Comparison of ENCODE assay signal across 39 cellular contexts in genomic region chr5:160601045-160601444, GRCh38.
"Had no signal": no experiment of that assay in that cellular context is flagged by ENCODE, and none has a peak within 500 bp of the region (broad histone marks: within the 10 kb centered on the region; RNA-seq: fewer than 3 reads in every experiment).

No MANE protein-coding gene starts in this region.

- DNase-seq: activated effector memory CD4-positive, alpha-beta T cell treated with anti-CD3 and anti-CD28 coated beads, Interleukin-2, amount 50 U/mL, for 16 hours; activated effector memory CD4-positive, alpha-beta T cell treated with Interleukin-2 at 50 U/mL for 16 hours; activated gamma-delta T cell; activated gamma-delta T cell treated with Interleukin-2 at 50 U/mL for 16 hours; activated naive CD4-positive, alpha-beta T cell; activated naive CD4-positive, alpha-beta T cell treated with anti-CD3 and anti-CD28 coated beads for 36 hours; activated naive CD4-positive, alpha-beta T cell treated with anti-CD3 and anti-CD28 coated beads, Interleukin-2, amount 10 ng/mL, durations not matched to agents 7 days and 5 days; activated naive CD4-positive, alpha-beta T cell treated with anti-CD3 and anti-CD28 coated beads, Interleukin-2, amount 50 U/mL, for 16 hours; activated naive CD4-positive, alpha-beta T cell treated with Interleukin-2 at 50 U/mL for 16 hours; activated naive CD8-positive, alpha-beta T cell treated with anti-CD3 and anti-CD28 coated beads for 36 hours; activated naive CD8-positive, alpha-beta T cell treated with anti-CD3 and anti-CD28 coated beads, Interleukin-2, amount 10 ng/mL, durations not matched to agents 7 days and 5 days; activated naive CD8-positive, alpha-beta T cell treated with anti-CD3 and anti-CD28 coated beads, Interleukin-2, amount 50 U/mL, for 24 hours; activated T-cell treated with anti-CD3 and anti-CD28 coated beads for 4 hours; activated T-cell treated with anti-CD3 and anti-CD28 coated beads, Interleukin-2, amount 50 U/mL, for 1 hour; activated T-cell treated with anti-CD3 and anti-CD28 coated beads, Interleukin-2, amount 50 U/mL, for 4 hours; activated T-cell treated with anti-CD3 and anti-CD28 coated beads, Interleukin-2, amount 50 U/mL, for 48 hours; activated T-cell treated with anti-CD3 and anti-CD28 coated beads, Interleukin-2, amount 50 U/mL, for 72 hours; adrenal gland; amygdala; anterior cingulate cortex; aorta; body of pancreas; brain microvascular endothelial cell; caudate nucleus; central memory CD4-positive, alpha-beta T cell; cerebellar nuclear complex had no signal

- H3K4me1 ChIP-seq: adrenal gland, ascending aorta, body of pancreas, breast epithelium had no signal

- H3K36me3 ChIP-seq: adrenal gland, ascending aorta, brain microvascular endothelial cell, breast epithelium, cardiac muscle cell had no signal

- H3K27me3 ChIP-seq: adrenal gland, ascending aorta, body of pancreas, brain microvascular endothelial cell, breast epithelium had no signal

- H3K27ac ChIP-seq: adrenal gland, ascending aorta, body of pancreas, brain microvascular endothelial cell, breast epithelium, cardiac muscle cell had no signal

- FAIRE-seq: astrocyte, bronchial epithelial cell had no signal

- H3K36me3 Mint-ChIP-seq: activated naive CD4-positive, alpha-beta T cell treated with anti-CD3 and anti-CD28 coated beads, Interleukin-2, amount 10 ng/mL, durations not matched to agents 7 days and 5 days; activated naive CD4-positive, alpha-beta T cell treated with anti-CD3 and anti-CD28 coated beads, Interleukin-2, amount 50 U/mL, for 24 hours; activated naive CD4-positive, alpha-beta T cell treated with anti-CD3 and anti-CD28 coated beads, Interleukin-2, amount 50 U/mL, for 72 hours; activated naive CD8-positive, alpha-beta T cell; activated naive CD8-positive, alpha-beta T cell treated with anti-CD3 and anti-CD28 coated beads for 36 hours; activated naive CD8-positive, alpha-beta T cell treated with anti-CD3 and anti-CD28 coated beads, Interleukin-2, amount 10 ng/mL, durations not matched to agents 7 days and 5 days; brain had no signal

- H3K4me3 Mint-ChIP-seq: activated naive CD4-positive, alpha-beta T cell treated with anti-CD3 and anti-CD28 coated beads for 36 hours; activated naive CD4-positive, alpha-beta T cell treated with anti-CD3 and anti-CD28 coated beads, Interleukin-2, amount 10 ng/mL, durations not matched to agents 7 days and 5 days; activated naive CD4-positive, alpha-beta T cell treated with anti-CD3 and anti-CD28 coated beads, Interleukin-2, amount 50 U/mL, for 24 hours; activated naive CD8-positive, alpha-beta T cell; activated naive CD8-positive, alpha-beta T cell treated with anti-CD3 and anti-CD28 coated beads for 36 hours; activated naive CD8-positive, alpha-beta T cell treated with anti-CD3 and anti-CD28 coated beads, Interleukin-2, amount 10 ng/mL, durations not matched to agents 7 days and 5 days; activated naive CD8-positive, alpha-beta T cell treated with anti-CD3 and anti-CD28 coated beads, Interleukin-2, amount 50 U/mL, for 24 hours; activated T-cell treated with anti-CD3 and anti-CD28 coated beads, Interleukin-2, amount 50 U/mL, for 4 hours; activated T-cell treated with anti-CD3 and anti-CD28 coated beads, Interleukin-2, amount 50 U/mL, for 72 hours; activated T-helper 1 cell treated with anti-CD3 and anti-CD28 coated beads, Interleukin-12 subunit alpha, Interleukin-12 subunit beta, Interleukin-2, Interleukin-4 antibody, amounts not matched to agents 30 ng/mL and 10 ng/mL and 1 ng/mL, durations not matched to agents 14 hours and 24 hours and 36 hours; activated T-helper 17 cell treated with anti-CD3 and anti-CD28 coated beads, Interleukin-2, amount 50 U/mL, for 72 hours; brain; central memory CD8-positive, alpha-beta T cell had no signal

- H3K27me3 Mint-ChIP-seq: activated naive CD4-positive, alpha-beta T cell treated with anti-CD3 and anti-CD28 coated beads, Interleukin-2, amount 10 ng/mL, durations not matched to agents 7 days and 5 days; activated naive CD4-positive, alpha-beta T cell treated with anti-CD3 and anti-CD28 coated beads, Interleukin-2, amount 50 U/mL, for 24 hours; activated naive CD8-positive, alpha-beta T cell; activated naive CD8-positive, alpha-beta T cell treated with anti-CD3 and anti-CD28 coated beads for 36 hours; activated naive CD8-positive, alpha-beta T cell treated with anti-CD3 and anti-CD28 coated beads, Interleukin-2, amount 10 ng/mL, durations not matched to agents 7 days and 5 days; activated naive CD8-positive, alpha-beta T cell treated with anti-CD3 and anti-CD28 coated beads, Interleukin-2, amount 50 U/mL, for 24 hours; activated T-helper 17 cell treated with anti-CD3 and anti-CD28 coated beads, Interleukin-2, amount 50 U/mL, for 72 hours; brain; central memory CD8-positive, alpha-beta T cell had no signal

- ATAC-seq: activated naive CD4-positive, alpha-beta T cell treated with anti-CD3 and anti-CD28 coated beads, Interleukin-2, amount 50 U/mL, for 72 hours; activated naive CD8-positive, alpha-beta T cell treated with anti-CD3 and anti-CD28 coated beads, Interleukin-2, amount 50 U/mL, for 24 hours; activated T-cell treated with anti-CD3 and anti-CD28 coated beads, Interleukin-2, amount 50 U/mL, for 4 hours; activated T-cell treated with anti-CD3 and anti-CD28 coated beads, Interleukin-2, amount 50 U/mL, for 72 hours; activated T-helper 17 cell treated with anti-CD3 and anti-CD28 coated beads, Interleukin-2, amount 50 U/mL, for 72 hours; body of pancreas had no signal

- H3K9me3 ChIP-seq: adrenal gland, ascending aorta, body of pancreas, breast epithelium had no signal

- H3K9me3 Mint-ChIP-seq: activated naive CD4-positive, alpha-beta T cell treated with anti-CD3 and anti-CD28 coated beads for 36 hours; activated naive CD4-positive, alpha-beta T cell treated with anti-CD3 and anti-CD28 coated beads, Interleukin-2, amount 50 U/mL, for 24 hours; activated naive CD4-positive, alpha-beta T cell treated with anti-CD3 and anti-CD28 coated beads, Interleukin-2, amount 50 U/mL, for 72 hours; activated naive CD8-positive, alpha-beta T cell treated with anti-CD3 and anti-CD28 coated beads for 36 hours; activated naive CD8-positive, alpha-beta T cell treated with anti-CD3 and anti-CD28 coated beads, Interleukin-2, amount 10 ng/mL, durations not matched to agents 7 days and 5 days; activated naive CD8-positive, alpha-beta T cell treated with anti-CD3 and anti-CD28 coated beads, Interleukin-2, amount 50 U/mL, for 24 hours; activated T-cell treated with anti-CD3 and anti-CD28 coated beads, Interleukin-2, amount 50 U/mL, for 4 hours; activated T-cell treated with anti-CD3 and anti-CD28 coated beads, Interleukin-2, amount 50 U/mL, for 72 hours; activated T-helper 1 cell treated with anti-CD3 and anti-CD28 coated beads, Interleukin-12 subunit alpha, Interleukin-12 subunit beta, Interleukin-2, Interleukin-4 antibody, amounts not matched to agents 30 ng/mL and 10 ng/mL and 1 ng/mL, durations not matched to agents 14 hours and 24 hours and 36 hours; activated T-helper 2 cell treated with anti-CD3 and anti-CD28 coated beads, Interferon-gamma antibody, Interleukin-2, Interleukin-4, amounts not matched to agents 10 μg/mL and 5 μg/mL and 100 μg/mL, durations not matched to agents 14 hours and 24 hours and 36 hours; central memory CD8-positive, alpha-beta T cell had no signal

- H3K4me3 ChIP-seq: adrenal gland, ascending aorta, body of pancreas, breast epithelium, cardiac muscle cell had no signal

- H3K27ac Mint-ChIP-seq: activated naive CD4-positive, alpha-beta T cell treated with anti-CD3 and anti-CD28 coated beads for 36 hours; activated naive CD4-positive, alpha-beta T cell treated with anti-CD3 and anti-CD28 coated beads, Interleukin-2, amount 10 ng/mL, durations not matched to agents 7 days and 5 days; activated naive CD4-positive, alpha-beta T cell treated with anti-CD3 and anti-CD28 coated beads, Interleukin-2, amount 50 U/mL, for 24 hours; activated naive CD4-positive, alpha-beta T cell treated with anti-CD3 and anti-CD28 coated beads, Interleukin-2, amount 50 U/mL, for 72 hours; activated naive CD8-positive, alpha-beta T cell; activated naive CD8-positive, alpha-beta T cell treated with anti-CD3 and anti-CD28 coated beads for 36 hours; activated naive CD8-positive, alpha-beta T cell treated with anti-CD3 and anti-CD28 coated beads, Interleukin-2, amount 10 ng/mL, durations not matched to agents 7 days and 5 days; activated naive CD8-positive, alpha-beta T cell treated with anti-CD3 and anti-CD28 coated beads, Interleukin-2, amount 50 U/mL, for 24 hours; activated T-cell treated with anti-CD3 and anti-CD28 coated beads, Interleukin-2, amount 50 U/mL, for 72 hours; activated T-helper 1 cell treated with anti-CD3 and anti-CD28 coated beads, Interleukin-12 subunit alpha, Interleukin-12 subunit beta, Interleukin-2, Interleukin-4 antibody, amounts not matched to agents 30 ng/mL and 10 ng/mL and 1 ng/mL, durations not matched to agents 14 hours and 24 hours and 36 hours; activated T-helper 17 cell treated with anti-CD3 and anti-CD28 coated beads, Interleukin-2, amount 50 U/mL, for 72 hours; activated T-helper 2 cell treated with anti-CD3 and anti-CD28 coated beads, Interferon-gamma antibody, Interleukin-2, Interleukin-4, amounts not matched to agents 10 μg/mL and 5 μg/mL and 100 μg/mL, durations not matched to agents 14 hours and 24 hours and 36 hours; brain had no signal

- H3K4me1 Mint-ChIP-seq: activated naive CD4-positive, alpha-beta T cell treated with anti-CD3 and anti-CD28 coated beads, Interleukin-2, amount 10 ng/mL, durations not matched to agents 7 days and 5 days; activated naive CD4-positive, alpha-beta T cell treated with anti-CD3 and anti-CD28 coated beads, Interleukin-2, amount 50 U/mL, for 24 hours; activated naive CD8-positive, alpha-beta T cell treated with anti-CD3 and anti-CD28 coated beads, Interleukin-2, amount 10 ng/mL, durations not matched to agents 7 days and 5 days; activated T-helper 17 cell treated with anti-CD3 and anti-CD28 coated beads, Interleukin-2, amount 50 U/mL, for 72 hours; brain; central memory CD8-positive, alpha-beta T cell had no signal
